23 cellular contexts compared by ENCODE assay signal in genomic region chr5:179459771-179460170, GRCh38.
"Had no signal": no experiment of that assay in that cellular context is flagged by ENCODE, and none has a peak within 500 bp of the region (broad histone marks: within the 10 kb centered on the region; RNA-seq: fewer than 3 reads in every experiment).

No MANE protein-coding gene starts in this region.

- H3K4me3 ChIP-seq: ascending aorta, esophagus squamous epithelium, gastroesophageal sphincter had no signal

- ATAC-seq: activated CD4-positive, CD25-positive, alpha-beta regulatory T cell treated with anti-CD3 and anti-CD28 coated beads, Interleukin-2, amount 50 U/mL, for 24 hours; activated CD8-positive, alpha-beta T cell treated with anti-CD3 and anti-CD28 coated beads for 36 hours; activated naive CD8-positive, alpha-beta T cell treated with anti-CD3 and anti-CD28 coated beads, Interleukin-2, amount 50 U/mL, for 24 hours; gastroesophageal sphincter; T-cell had no signal

- H3K36me3 ChIP-seq: ascending aorta, esophagus squamous epithelium, gastroesophageal sphincter, WERI-Rb-1 had no signal

- H3K27ac ChIP-seq: ascending aorta, epithelial cell of prostate, esophagus squamous epithelium, gastroesophageal sphincter, WERI-Rb-1 had no signal

- H3K4me1 ChIP-seq: ascending aorta, esophagus squamous epithelium, gastroesophageal sphincter had no signal

- DNase-seq: activated B cell treated with CpG ODN at 0.5 μM for 24 hours; activated CD4-positive, alpha-beta T cell treated with anti-CD3 and anti-CD28 coated beads for 48 hours; activated CD4-positive, alpha-beta T cell treated with anti-CD3 and anti-CD28 coated beads, Interleukin-2, amount 50 U/mL, for 1 hour; activated CD4-positive, alpha-beta T cell treated with anti-CD3 and anti-CD28 coated beads, Interleukin-2, amount 50 U/mL, for 48 hours; activated CD8-positive, alpha-beta memory T cell treated with anti-CD3 and anti-CD28 coated beads for 24 hours; activated CD8-positive, alpha-beta T cell treated with anti-CD3 and anti-CD28 coated beads for 36 hours; activated effector memory CD4-positive, alpha-beta T cell treated with anti-CD3 and anti-CD28 coated beads, Interleukin-2, amount 50 U/mL, for 16 hours; activated naive CD4-positive, alpha-beta T cell treated with anti-CD3 and anti-CD28 coated beads for 36 hours; activated naive CD8-positive, alpha-beta T cell treated with anti-CD3 and anti-CD28 coated beads for 36 hours; activated naive CD8-positive, alpha-beta T cell treated with anti-CD3 and anti-CD28 coated beads, Interleukin-2, amount 50 U/mL, for 24 hours; activated T-cell treated with anti-CD3 and anti-CD28 coated beads, Interleukin-2, amount 50 U/mL, for 1 hour; activated T-cell treated with anti-CD3 and anti-CD28 coated beads, Interleukin-2, amount 50 U/mL, for 48 hours; effector CD8-positive, alpha-beta T cell; esophagus squamous epithelium; foreskin melanocyte; SW 1271; T-cell; T1000; WERI-Rb-1 had no signal

- H3K9me3 ChIP-seq: ascending aorta had no signal

- H3K27me3 ChIP-seq: ascending aorta had no signal
